In genomic region chr7:130897515-130898419, GRCh38 we compare ENCODE assay signal across 8 cellular contexts.
DNase-seq lines count a peak whose midpoint lies in the region; ATAC-seq and TF ChIP-seq lines count a peak whose summit lies in the region.

No MANE protein-coding gene starts in this region.

- no peaks in the 10 kb centered on the region for H3K27me3 Mint-ChIP-seq in IgD-negative memory B cell

- H3K9me3 ChIP-seq in DND-41 (ENCODE audit: insufficient read depth, low read length, severe bottlenecking) (no peaks in the 10 kb centered on the region), colonic mucosa (no peaks in the 10 kb centered on the region), prostate gland (no peaks in the 10 kb centered on the region)

- H3K27me3 ChIP-seq in DND-41 (ENCODE audit: insufficient read depth, low read length, poor library complexity) = no peaks in the 10 kb centered on the region
- no peaks in the 10 kb centered on the region for H3K27me3 ChIP-seq in colonic mucosa
- H3K27me3 ChIP-seq in prostate gland (replicated peaks; ENCODE audit: insufficient read depth) = no peaks in the 10 kb centered on the region

- H3K9me3 Mint-ChIP-seq in IgD-negative memory B cell = no peaks in the 10 kb centered on the region

- H3K4me3 Mint-ChIP-seq in IgD-negative memory B cell = peak overlapping the region in 3 of 4 donors; percentile 2 to 92 (median 81)

- H3K36me3 ChIP-seq in DND-41 (ENCODE audit: insufficient read depth, low read length) (peaks cover 86% of the 10 kb centered on the region), colonic mucosa (no peaks in the 10 kb centered on the region), prostate gland (peaks cover 0 to 10% of the 10 kb centered on the region in 2 donors)

- TF ChIP-seq POLR2A in prostate gland (IDR thresholded peaks at IDR 0.05) = no peak

- H4K20me1 ChIP-seq in DND-41 (ENCODE audit: insufficient read depth, low read length) = peaks cover 83% of the 10 kb centered on the region

- peaks cover 63 to 79% (median 69%) of the 10 kb centered on the region in 3 donors for H3K4me1 Mint-ChIP-seq in IgD-negative memory B cell

- H3K27ac ChIP-seq in DND-41 (ENCODE audit: low read length) (peak overlapping the region; percentile 44), colonic mucosa (peak overlapping the region; percentile 95), prostate gland (peak overlapping the region; percentile 31 to 33)

- H2AFZ ChIP-seq in DND-41 (ENCODE audit: low read depth, low read length) = no peak overlapping the region

- ATAC-seq in DND-41 (ENCODE audit: insufficient read depth, low read depth) (no peak), GM18858 (IDR thresholded peaks at IDR 0.05; ENCODE audit: unreplicated experiment) (no peak)

- 82% methylated on average over 23 of the region's 24 CpGs for WGBS in prostate gland

- peaks cover 40% of the 10 kb centered on the region for H3K4me1 ChIP-seq in DND-41 (ENCODE audit: insufficient read depth, low read length)
- peaks cover 29% of the 10 kb centered on the region for H3K4me1 ChIP-seq in colonic mucosa
- H3K4me1 ChIP-seq in prostate gland (replicated peaks) = peaks cover 17% of the 10 kb centered on the region

- no peak overlapping the region for H3K4me2 ChIP-seq in DND-41 (ENCODE audit: insufficient read depth, low read length)

- H3K79me2 ChIP-seq in DND-41 (ENCODE audit: insufficient read depth, low read length) = peaks cover 96% of the 10 kb centered on the region

- H3K36me3 Mint-ChIP-seq in IgD-negative memory B cell = peaks cover 4% of the 10 kb centered on the region

- peak overlapping the region; percentile 92 to 96 (median 95) for H3K27ac Mint-ChIP-seq in IgD-negative memory B cell

- H3K4me3 ChIP-seq in DND-41 (ENCODE audit: low read depth in 1 of 2, low read length in 2 of 2) (no peak overlapping the region), colonic mucosa (no peak overlapping the region), prostate gland (no peak overlapping the region)

- H3K9ac ChIP-seq in DND-41 (ENCODE audit: low read depth, low read length) = no peak overlapping the region
- H3K9ac ChIP-seq in colonic mucosa (ENCODE audit: low read depth in 2 of 2, low read length in 2 of 2) = peak overlapping the region; percentile 6 to 76

- intact Hi-C loops in colonic mucosa (cut with DNase I) = loop anchor here (5.0 kb wide), 2 partner anchors 110 to 140 kb away; no protein-coding TSS in a partner anchor
- intact Hi-C loops in prostate gland (cut with DNase I) = loop anchor here (5.0 to 10.0 kb wide), 3 partner anchors 145 to 527 kb away; no protein-coding TSS in a partner anchor

- DNase-seq in DND-41 (no peak), colonic mucosa (no peak), prostate gland (ENCODE audit: low spot score) (no peak), NCI-H187 (lab: John Stamatoyannopoulos, UW) (no peak), DMS 273 (lab: John Stamatoyannopoulos, UW; ENCODE audit: unreplicated experiment) (no peak)
- no peak for DNase-seq in stimulated activated naive CD4-positive, alpha-beta T cell treated with Interleukin-2 at 50 U/mL for 16 hours (lab: John Stamatoyannopoulos, UW)

- no peak for TF ChIP-seq CTCF in DND-41 (IDR thresholded peaks at IDR 0.05; ENCODE audit: borderline replicate concordance, extremely low read depth, low read length, poor library complexity, severe bottlenecking)
- TF ChIP-seq CTCF in colonic mucosa (IDR thresholded peaks at IDR 0.05) = no peak
- no peak for TF ChIP-seq CTCF in prostate gland (IDR thresholded peaks at IDR 0.05)

Comparison
In these comparisons a context has a peak if more than half of its experiments do, and no peak if none do; other contexts are left out.
1. H3K27ac ChIP-seq: peak in every context shown above with its lines; median percentile 95 in colonic mucosa; 44 in DND-41; 32 in prostate gland.